Comparison of ENCODE assay signal across 18 cellular contexts in genomic region chr2:23697676-23698075, GRCh38.
DNase-seq lines count a peak whose midpoint lies in the region; ATAC-seq and TF ChIP-seq lines count a peak whose summit lies in the region.
"Had no signal": no experiment of that assay in that cellular context is flagged by ENCODE, and none has a peak within 500 bp of the region (broad histone marks: within the 10 kb centered on the region; RNA-seq: fewer than 3 reads in every experiment).

No MANE protein-coding gene starts in this region.

- POLR2A ChIA-PET in PC-3 (lab: Charles Lee; ENCODE audit: unreplicated experiment): no interaction called here

- H3F3A ChIP-seq in PC-3 (ENCODE audit: low read length, unreplicated experiment): no peaks in the 10 kb centered on the region

- no peaks in the 10 kb centered on the region for H3K36me3 ChIP-seq in PC-3 (ENCODE audit: low read depth, low read length)
- peaks cover 85% of the 10 kb centered on the region for H3K36me3 ChIP-seq in SJCRH30
- H3K36me3 ChIP-seq in tibial artery: peaks cover 43 to 86% (median 66%) of the 10 kb centered on the region in 3 donors
- H3K36me3 ChIP-seq: colonic mucosa had no signal

- no TSS peak for BruUV-seq in PC-3 (replicated peaks; lab: Mats Ljungman, UMichigan)

- DNase-seq in PC-3 (peak; percentile 76), SJCRH30 (no peak), NCI-H510A treated with DMSO at 0.1 percent for 48 hours (lab: John Stamatoyannopoulos, UW) (no peak), tibial artery (no peak)
- no peak for DNase-seq in effector memory CD8-positive, alpha-beta T cell
- DNase-seq: activated CD4-positive, alpha-beta T cell treated with anti-CD3 and anti-CD28 coated beads, Interleukin-2, amount 50 U/mL, for 48 hours; activated T-cell treated with anti-CD3 and anti-CD28 coated beads for 4 hours; Calu3; colonic mucosa; NCI-H1694 treated with DMSO at 0.1 percent for 48 hours; NCI-H774; Right ventricle myocardium superior had no signal

- H3K9me2 ChIP-seq in PC-3 (replicated peaks; ENCODE audit: low read length): no peaks in the 10 kb centered on the region

- H3K9me3 ChIP-seq in PC-3 (ENCODE audit: low read length) (no peaks in the 10 kb centered on the region), SJCRH30 (replicated peaks) (0 out of 2 replicates have a peak, but pooled peaks cover 5% of the 10 kb centered on the region), tibial artery (no peaks in the 10 kb centered on the region)
- H3K9me3 ChIP-seq: colonic mucosa had no signal

- no peak overlapping the region for H3K9ac ChIP-seq in PC-3 (ENCODE audit: low read length)

- peaks cover 74% of the 10 kb centered on the region for H3K36me3 Mint-ChIP-seq in nephron (ENCODE audit: low read depth)
- no peaks in the 10 kb centered on the region for H3K36me3 Mint-ChIP-seq in effector memory CD8-positive, alpha-beta T cell (ENCODE audit: insufficient read depth)

- no peak overlapping the region for H2AFZ ChIP-seq in PC-3 (ENCODE audit: low read length)
- H2AFZ ChIP-seq: GM23338 had no signal

- no peaks in the 10 kb centered on the region for H3K27me3 ChIP-seq in PC-3 (ENCODE audit: low read length)
- no peaks in the 10 kb centered on the region for H3K27me3 ChIP-seq in SJCRH30
- no peaks in the 10 kb centered on the region for H3K27me3 ChIP-seq in tibial artery
- H3K27me3 ChIP-seq: colonic mucosa, gastroesophageal sphincter had no signal

- CTCF ChIA-PET in PC-3 (lab: Charles Lee): interaction anchor here (0.6 to 0.7 kb wide), 3 partner anchors 255 to 293 kb away, joined by 3 to 5 read pairs (median 4); no protein-coding TSS in a partner anchor

- peak overlapping the region; percentile 49 for H3K4me2 ChIP-seq in PC-3 (ENCODE audit: low read length)
- H3K4me2 ChIP-seq: GM23338 had no signal

- peaks cover 7% of the 10 kb centered on the region for H3K27me3 Mint-ChIP-seq in nephron (ENCODE audit: low read depth)
- H3K27me3 Mint-ChIP-seq in effector memory CD8-positive, alpha-beta T cell: no peaks in the 10 kb centered on the region
- H3K27me3 Mint-ChIP-seq: stimulated activated memory B cell treated with anti-CD40 and anti-IgM and Interleukin-4, amounts not matched to agents 10 μg/mL and 1 μg/mL and 100 μg/mL, for 72 hours had no signal

- H3K4me3 ChIP-seq in PC-3 (ENCODE audit: low read length) (no peak overlapping the region), SJCRH30 (no peak overlapping the region), tibial artery (no peak overlapping the region)
- H3K4me3 ChIP-seq: colonic mucosa, gastroesophageal sphincter, GM23338 had no signal

- TF ChIP-seq CTCF in PC-3 (conservative IDR thresholded peaks at IDR 0.05; ENCODE audit: low read depth, low read length) (no peak), nephron (IDR thresholded peaks at IDR 0.05; ENCODE audit: unreplicated experiment in 3 of 3) (no peak), tibial artery (IDR thresholded peaks at IDR 0.05) (no peak)

- peaks cover 17% of the 10 kb centered on the region for H3K4me1 ChIP-seq in PC-3 (ENCODE audit: insufficient read depth, low read length)
- no peaks in the 10 kb centered on the region for H3K4me1 ChIP-seq in SJCRH30
- H3K4me1 ChIP-seq in tibial artery: no peaks in the 10 kb centered on the region
- H3K4me1 ChIP-seq: colonic mucosa had no signal

- peak overlapping the region in 2 of 3 experiments; percentile 11 to 57 for H3K27ac Mint-ChIP-seq in nephron
- H3K27ac Mint-ChIP-seq in effector memory CD8-positive, alpha-beta T cell: no peak overlapping the region
- H3K27ac Mint-ChIP-seq: GM23338; stimulated activated memory B cell treated with anti-CD40 and anti-IgM and Interleukin-4, amounts not matched to agents 10 μg/mL and 1 μg/mL and 100 μg/mL, for 72 hours; WTC11 had no signal

- H3K79me2 ChIP-seq in PC-3 (ENCODE audit: low read length): no peaks in the 10 kb centered on the region

- H3K4me1 Mint-ChIP-seq in nephron: peaks cover 31% of the 10 kb centered on the region
- H3K4me1 Mint-ChIP-seq in effector memory CD8-positive, alpha-beta T cell (ENCODE audit: low read depth in 2 of 2): peaks cover 2 to 12% of the 10 kb centered on the region in 2 donors
- H3K4me1 Mint-ChIP-seq: stimulated activated memory B cell treated with anti-CD40 and anti-IgM and Interleukin-4, amounts not matched to agents 10 μg/mL and 1 μg/mL and 100 μg/mL, for 72 hours had no signal

- H3K27ac ChIP-seq in PC-3 (ENCODE audit: low read length): peak overlapping the region; percentile 53
- H3K27ac ChIP-seq in cingulate gyrus (ENCODE audit: low read depth, low read length): peak overlapping the region; percentile 75
- no peak overlapping the region for H3K27ac ChIP-seq in SJCRH30
- H3K27ac ChIP-seq in tibial artery: no peak overlapping the region
- H3K27ac ChIP-seq: colonic mucosa had no signal

- ATAC-seq in PC-3: peak; percentile 85
- no peak for ATAC-seq in effector memory CD8-positive, alpha-beta T cell (replicated peaks)
- ATAC-seq: gastroesophageal sphincter; GM23338; stimulated activated memory B cell treated with anti-CD40 and anti-IgM and Interleukin-4, amounts not matched to agents 10 μg/mL and 1 μg/mL and 100 μg/mL, for 72 hours; WTC11 had no signal

- H4K20me1 ChIP-seq in PC-3 (ENCODE audit: low read length): no peaks in the 10 kb centered on the region

- H3K4me3 Mint-ChIP-seq in nephron: no peak overlapping the region
- no peak overlapping the region for H3K4me3 Mint-ChIP-seq in effector memory CD8-positive, alpha-beta T cell
- H3K4me3 Mint-ChIP-seq: GM23338; stimulated activated memory B cell treated with anti-CD40 and anti-IgM and Interleukin-4, amounts not matched to agents 10 μg/mL and 1 μg/mL and 100 μg/mL, for 72 hours; WTC11 had no signal

- intact Hi-C loops in PC-3 (cut with micrococcal nuclease): no loop called here
- intact Hi-C loops in tibial artery (cut with DNase I; ENCODE audit: low total_unique reads): no loop called here

- H3K9me3 Mint-ChIP-seq in nephron: peaks cover 5% of the 10 kb centered on the region
- H3K9me3 Mint-ChIP-seq in effector memory CD8-positive, alpha-beta T cell: no peaks in the 10 kb centered on the region

Comparison
In these comparisons a context has a peak if more than half of its experiments do, and no peak if none do; other contexts are left out.
1. H3K27ac ChIP-seq: peak in PC-3 (single experiment) and cingulate gyrus (single experiment); none in SJCRH30 (single experiment) and tibial artery (0 of 2).
2. H3K27ac Mint-ChIP-seq: peak in nephron (2 of 3); none in effector memory CD8-positive, alpha-beta T cell (0 of 2).